In the genomic region with DNA sequence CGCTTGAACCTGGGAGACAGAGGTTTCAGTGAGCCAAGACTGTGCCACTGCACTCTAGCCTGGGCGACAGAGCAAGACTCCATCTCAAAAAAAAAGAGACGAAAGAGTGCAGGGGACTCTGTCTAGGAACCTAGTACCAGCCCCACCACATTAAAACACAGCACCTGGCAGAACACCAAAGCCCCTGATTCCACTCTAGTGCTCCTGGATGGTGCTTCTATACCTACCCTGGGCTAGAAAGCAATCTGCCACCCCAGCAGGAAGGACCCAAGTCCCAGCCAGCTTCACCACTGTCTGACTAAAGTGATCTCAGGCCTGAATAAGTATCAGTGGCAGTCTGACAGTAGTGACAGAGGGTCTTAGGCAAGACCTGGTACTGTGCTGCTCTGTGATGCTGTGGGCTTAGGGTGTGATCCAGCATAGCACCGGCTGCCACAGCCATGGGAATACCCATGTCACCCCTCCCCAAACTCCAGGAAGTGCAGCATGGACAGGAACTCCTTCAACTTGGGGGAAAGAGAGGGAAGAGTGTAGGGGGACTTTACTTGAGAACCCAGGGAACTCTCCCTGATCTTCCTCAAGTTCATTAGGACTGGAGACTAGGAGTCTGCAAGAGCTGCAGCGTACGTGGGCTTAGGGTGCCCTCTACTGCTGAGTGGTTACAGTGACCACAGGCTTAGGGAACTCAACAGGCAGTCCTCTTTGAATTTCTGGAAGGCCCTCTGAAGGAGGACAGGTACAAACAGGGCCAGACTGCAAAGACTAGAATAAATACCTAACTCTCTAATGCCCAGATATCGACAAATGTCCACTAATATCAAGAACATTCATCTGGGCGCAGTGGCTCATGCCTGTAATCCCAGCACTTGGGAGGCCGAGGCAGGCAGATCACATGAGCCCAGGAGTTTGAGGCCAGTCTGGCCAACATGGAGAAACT, we compare ENCODE assay signal across 8 cellular contexts. TPM values are rescaled to one million over a fixed set of nuclear protein-coding genes. Genes with fewer than 3 reads are reported as not detected.
A peak's percentile ranks its signal among the peaks of the same experiment; 100 is the strongest.
DNase-seq lines count a peak whose midpoint lies in the region; ATAC-seq, FAIRE-seq and TF ChIP-seq lines count a peak whose summit lies in the region.

No MANE protein-coding gene starts in this region.

- no peaks in the 10 kb centered on the region for H4K20me1 ChIP-seq in GM23338 (replicated peaks; ENCODE audit: insufficient read depth)

- H3K36me3 Mint-ChIP-seq in GM23338 (ENCODE audit: low read depth) = peaks cover 8% of the 10 kb centered on the region; the same call in 2 of the 3 replicates

- no peak overlapping the region for H3K4me3 ChIP-seq in GM23338
- H3K4me3 ChIP-seq in WI38 (ENCODE audit: low read depth, low read length) = no peak overlapping the region
- H3K4me3 ChIP-seq in bronchial epithelial cell (ENCODE audit: low read depth, low read length) = no peak overlapping the region

- H3K4me1 Mint-ChIP-seq in GM23338 = peaks cover 10% of the 10 kb centered on the region

- DNase-seq in AML-193 (lab: John Stamatoyannopoulos, UW) (peak; percentile 90 to 94), GM23338 (ENCODE audit: low spot score) (peak; percentile 94), NCI-H2227 (lab: John Stamatoyannopoulos, UW; ENCODE audit: unreplicated experiment) (peak; percentile 84), bronchial epithelial cell (ENCODE audit: low read depth) (peak; percentile 81), left kidney (ENCODE audit: low read depth, low spot score) (peak; percentile 87)
- peak; percentile 32 to 65 (median 49) for DNase-seq in stimulated activated CD4-positive, alpha-beta T cell treated with anti-CD3 and anti-CD28 coated beads, TNF-alpha, amount 100 ng/mL, for 48 hours (ENCODE audit: low read depth in 3 of 3)

- peak; percentile 47 for FAIRE-seq in bronchial epithelial cell (lab: Jason Lieb, UNC)

- no peak overlapping the region for H3K4me3 Mint-ChIP-seq in GM23338

- H3K27me3 Mint-ChIP-seq in GM23338 (ENCODE audit: insufficient read depth, low read depth, poor library complexity) = peaks cover 7% of the 10 kb centered on the region

- no peaks in the 10 kb centered on the region for H3K36me3 ChIP-seq in GM23338 (ENCODE audit: insufficient read depth)
- H3K36me3 ChIP-seq in bronchial epithelial cell (ENCODE audit: control insufficient read depth, insufficient read depth, low read length) = no peaks in the 10 kb centered on the region

- no peak overlapping the region for H3K27ac Mint-ChIP-seq in GM23338

- ATAC-seq in GM23338 = peak; percentile 99
- no peak for ATAC-seq in GM21360 (IDR thresholded peaks at IDR 0.05; ENCODE audit: unreplicated experiment)

- peak overlapping the region; percentile 90 for H2AFZ ChIP-seq in GM23338

- TF ChIP-seq CTCF in GM23338 (conservative IDR thresholded peaks at IDR 0.05; ENCODE audit: low read depth in 2 of 2) (peak; percentile 90 to 99), WI38 (IDR thresholded peaks at IDR 0.05; ENCODE audit: low read depth, low read length) (peak; percentile 88), bronchial epithelial cell (IDR thresholded peaks at IDR 0.05; ENCODE audit: insufficient read depth, low read length, severe bottlenecking) (peak; percentile 90)

- no peaks in the 10 kb centered on the region for H3K27me3 ChIP-seq in GM23338 (ENCODE audit: insufficient read depth)
- H3K27me3 ChIP-seq in bronchial epithelial cell (ENCODE audit: control insufficient read depth, insufficient read depth, low read length) = no peaks in the 10 kb centered on the region

- no peaks in the 10 kb centered on the region for H3K9me2 ChIP-seq in GM23338 (ENCODE audit: insufficient read depth)

- peaks cover 11% of the 10 kb centered on the region; the same call in 2 of the 3 replicates for H3K9me3 Mint-ChIP-seq in GM23338

- H3K79me2 ChIP-seq in GM23338 (replicated peaks; ENCODE audit: insufficient read depth) = no peaks in the 10 kb centered on the region

- H3F3A ChIP-seq in GM23338 (replicated peaks; ENCODE audit: low read depth) = no peaks in the 10 kb centered on the region

- H3K4me1 ChIP-seq in GM23338 (ENCODE audit: insufficient read depth) = peaks cover 13% of the 10 kb centered on the region

- H3K4me2 ChIP-seq in GM23338 = no peak overlapping the region

- no peak overlapping the region for H3K27ac ChIP-seq in GM23338 (ENCODE audit: low read depth)

TF ChIP-seq in GM23338, 12 proteins besides CTCF, POLR2A, EP300 and RAD21 (continues in another document):
- TF ChIP-seq, protein P1, sequence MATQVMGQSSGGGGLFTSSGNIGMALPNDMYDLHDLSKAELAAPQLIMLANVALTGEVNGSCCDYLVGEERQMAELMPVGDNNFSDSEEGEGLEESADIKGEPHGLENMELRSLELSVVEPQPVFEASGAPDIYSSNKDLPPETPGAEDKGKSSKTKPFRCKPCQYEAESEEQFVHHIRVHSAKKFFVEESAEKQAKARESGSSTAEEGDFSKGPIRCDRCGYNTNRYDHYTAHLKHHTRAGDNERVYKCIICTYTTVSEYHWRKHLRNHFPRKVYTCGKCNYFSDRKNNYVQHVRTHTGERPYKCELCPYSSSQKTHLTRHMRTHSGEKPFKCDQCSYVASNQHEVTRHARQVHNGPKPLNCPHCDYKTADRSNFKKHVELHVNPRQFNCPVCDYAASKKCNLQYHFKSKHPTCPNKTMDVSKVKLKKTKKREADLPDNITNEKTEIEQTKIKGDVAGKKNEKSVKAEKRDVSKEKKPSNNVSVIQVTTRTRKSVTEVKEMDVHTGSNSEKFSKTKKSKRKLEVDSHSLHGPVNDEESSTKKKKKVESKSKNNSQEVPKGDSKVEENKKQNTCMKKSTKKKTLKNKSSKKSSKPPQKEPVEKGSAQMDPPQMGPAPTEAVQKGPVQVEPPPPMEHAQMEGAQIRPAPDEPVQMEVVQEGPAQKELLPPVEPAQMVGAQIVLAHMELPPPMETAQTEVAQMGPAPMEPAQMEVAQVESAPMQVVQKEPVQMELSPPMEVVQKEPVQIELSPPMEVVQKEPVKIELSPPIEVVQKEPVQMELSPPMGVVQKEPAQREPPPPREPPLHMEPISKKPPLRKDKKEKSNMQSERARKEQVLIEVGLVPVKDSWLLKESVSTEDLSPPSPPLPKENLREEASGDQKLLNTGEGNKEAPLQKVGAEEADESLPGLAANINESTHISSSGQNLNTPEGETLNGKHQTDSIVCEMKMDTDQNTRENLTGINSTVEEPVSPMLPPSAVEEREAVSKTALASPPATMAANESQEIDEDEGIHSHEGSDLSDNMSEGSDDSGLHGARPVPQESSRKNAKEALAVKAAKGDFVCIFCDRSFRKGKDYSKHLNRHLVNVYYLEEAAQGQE (IDR thresholded peaks at IDR 0.05; ENCODE audit: unreplicated experiment) = no peak
- no peak for TF ChIP-seq STAT1 (IDR thresholded peaks at IDR 0.05; ENCODE audit: unreplicated experiment)
- TF ChIP-seq ZNF114 (CRISPR knock-in tag; IDR thresholded peaks at IDR 0.05) = no peak
- TF ChIP-seq JUNB (IDR thresholded peaks at IDR 0.05; ENCODE audit: unreplicated experiment) = no peak
- no peak for TF ChIP-seq EZH2 (IDR thresholded peaks at IDR 0.05; ENCODE audit: low read depth, unreplicated experiment)

RNA-seq across cellular contexts. Expression of gene RNF43, which starts 30.0 kb away (rescaled TPM):
- total RNA-seq in GM23338 (2014; rRNA removed; shearing (Covaris generic)) = 0.62 and 2.2 TPM in 2 replicates
- 0.58 and 0.66 TPM in 2 replicates for polyA plus RNA-seq in GM23338 (2016; fragmentation: Nextera tagmentation; extraction: Ambion mirVana)
- 6.1 and 7.6 TPM in 2 replicates for total RNA-seq in bronchial epithelial cell

RNA-seq across cellular contexts. Expression of gene HSF5, which starts 40.9 kb away (rescaled TPM):
- total RNA-seq in GM23338 (2014; rRNA removed; shearing (Covaris generic)) = 0.23 and 0.24 TPM in 2 replicates
- polyA plus RNA-seq in GM23338 (2016; fragmentation: Nextera tagmentation; extraction: Ambion mirVana) = not detected in 2 replicates
- total RNA-seq in bronchial epithelial cell = under 0.01 TPM in 1 of 2 replicates, not detected in the other
